In genomic region chr12:19546611-19547162, GRCh38 we compare ENCODE assay signal across 11 cellular contexts.
DNase-seq lines count a peak whose midpoint lies in the region; ATAC-seq, FAIRE-seq and TF ChIP-seq lines count a peak whose summit lies in the region.
"Had no signal": no experiment of that assay in that cellular context is flagged by ENCODE, and none has a peak within 500 bp of the region (broad histone marks: within the 10 kb centered on the region; RNA-seq: fewer than 3 reads in every experiment).

No MANE protein-coding gene starts in this region.

- H3K9me2 ChIP-seq in hepatocyte (replicated peaks; ENCODE audit: insufficient read depth), result no peaks in the 10 kb centered on the region

- H3K27ac ChIP-seq in rectal smooth muscle tissue (ENCODE audit: low read depth, low read length) (peak overlapping the region; percentile 54), hepatocyte (no peak overlapping the region)

- intact Hi-C loops in left ventricle myocardium superior (cut with micrococcal nuclease), result no loop called here

- H4K20me1 ChIP-seq in hepatocyte (ENCODE audit: insufficient read depth, poor library complexity, severe bottlenecking), result no peaks in the 10 kb centered on the region

- H3K4me3 ChIP-seq in cardiac fibroblast (replicated peaks in 1 of 2; ENCODE audit: low read depth in 2 of 2, low read length in 2 of 2), result no peak overlapping the region
- peak overlapping the region; percentile 20 for H3K4me3 ChIP-seq in rectal smooth muscle tissue (ENCODE audit: low read length)
- H3K4me3 ChIP-seq in hepatocyte, result no peak overlapping the region

- H2AFZ ChIP-seq in hepatocyte, result no peak overlapping the region

- no peaks in the 10 kb centered on the region for H3K27me3 ChIP-seq in rectal smooth muscle tissue (ENCODE audit: control insufficient read depth, insufficient read depth, low read length)
- no peaks in the 10 kb centered on the region for H3K27me3 ChIP-seq in hepatocyte

- ATAC-seq in left ventricle myocardium superior (peak; percentile 35), GM21786 (IDR thresholded peaks at IDR 0.05; ENCODE audit: unreplicated experiment) (no peak)

- no peaks in the 10 kb centered on the region for H3K9me3 ChIP-seq in hepatocyte (ENCODE audit: low read depth)

- no peak for FAIRE-seq in RCC 7860 (lab: Jason Lieb, UNC)

- 80% methylated on average over 7 of the region's 7 CpGs for WGBS in hepatocyte (ENCODE audit: low lambda C conversion rate, missing lambda C conversion rate)

- H3K79me2 ChIP-seq in hepatocyte, result no peaks in the 10 kb centered on the region

- no peaks in the 10 kb centered on the region for H3K36me3 ChIP-seq in rectal smooth muscle tissue (ENCODE audit: control insufficient read depth, insufficient read depth, low read length)
- no peaks in the 10 kb centered on the region for H3K36me3 ChIP-seq in hepatocyte (replicated peaks; ENCODE audit: insufficient read depth, low read depth)

- no peak overlapping the region for H3K9ac ChIP-seq in rectal smooth muscle tissue (ENCODE audit: low read length)

- no peaks in the 10 kb centered on the region for H3K4me1 ChIP-seq in rectal smooth muscle tissue (ENCODE audit: control insufficient read depth, insufficient read depth, low read length)
- peaks cover 8% of the 10 kb centered on the region for H3K4me1 ChIP-seq in hepatocyte (ENCODE audit: insufficient read depth)

- H3K4me2 ChIP-seq in hepatocyte, result no peak overlapping the region

- TF ChIP-seq CTCF in cardiac fibroblast (IDR thresholded peaks at IDR 0.05; ENCODE audit: low read depth, low read length), result no peak
- TF ChIP-seq CTCF in hepatocyte (IDR thresholded peaks at IDR 0.05; ENCODE audit: poor library complexity), result no peak

- DNase-seq in EH (ENCODE audit: low read depth), result peak; percentile 83
- peak; percentile 60 to 87 for DNase-seq in cardiac fibroblast (ENCODE audit: low read depth in 2 of 2)
- no peak for DNase-seq in left ventricle myocardium superior
- no peak for DNase-seq in hepatocyte (ENCODE audit: low spot score)
- DNase-seq in activated CD8-positive, alpha-beta memory T cell treated with anti-CD3 and anti-CD28 coated beads, Interleukin-2, amount 50 U/mL, for 48 hours, result no peak
- no peak for DNase-seq in RCC 7860 (ENCODE audit: low spot score)
- DNase-seq: cerebellar nuclear complex; NCI-H510A; stimulated activated naive CD4-positive, alpha-beta T cell treated with Interleukin-2 at 50 U/mL for 16 hours had no signal

Comparison
In these comparisons a context has a peak if more than half of its experiments do, and no peak if none do; other contexts are left out.
1. DNase-seq: peak in EH (single experiment) and cardiac fibroblast (2 of 2); none in left ventricle myocardium superior (single experiment), hepatocyte (single experiment), activated CD8-positive, alpha-beta memory T cell treated with anti-CD3 and anti-CD28 coated beads, Interleukin-2, amount 50 U/mL, for 48 hours (single experiment) and RCC 7860 (single experiment).